Comparison of ENCODE assay signal across 8 cellular contexts in genomic region chr10:104028146-104028545, GRCh38.
DNase-seq lines count a peak whose midpoint lies in the region; ATAC-seq, FAIRE-seq and TF ChIP-seq lines count a peak whose summit lies in the region.

No MANE protein-coding gene starts in this region.

- H3K4me3 ChIP-seq in GM12875 (ENCODE audit: low read depth, low read length): no peak overlapping the region

- H3K4me1 Mint-ChIP-seq in effector memory CD8-positive, alpha-beta T cell (ENCODE audit: low read depth in 2 of 2): no peaks in the 10 kb centered on the region

- TF ChIP-seq CTCF in 22Rv1 (IDR thresholded peaks at IDR 0.05): peak; percentile 29; the same call in 1 of the 2 replicates
- peak; percentile 25; the same call in 1 of the 2 replicates for TF ChIP-seq CTCF in GM12875 (IDR thresholded peaks at IDR 0.05; ENCODE audit: borderline replicate concordance, insufficient read depth, low read depth, low read length)

- H3K27me3 Mint-ChIP-seq in effector memory CD8-positive, alpha-beta T cell: no peaks in the 10 kb centered on the region

- H3K36me3 Mint-ChIP-seq in effector memory CD8-positive, alpha-beta T cell (ENCODE audit: insufficient read depth): peaks cover 52% of the 10 kb centered on the region

- no peak for ATAC-seq in effector memory CD8-positive, alpha-beta T cell (replicated peaks)
- ATAC-seq in GM18909 (IDR thresholded peaks at IDR 0.05; ENCODE audit: poor library complexity, unreplicated experiment): no peak
- ATAC-seq in GM21381 (IDR thresholded peaks at IDR 0.05; ENCODE audit: unreplicated experiment): no peak

- DNase-seq in amygdala (lab: John Stamatoyannopoulos, UW): peak in 30 of 56 donors; percentile 17 to 74 (median 41)
- no peak for DNase-seq in hepatic stellate cell (ENCODE audit: low spot score)
- DNase-seq in effector memory CD8-positive, alpha-beta T cell: no peak

- peak; percentile 27 for FAIRE-seq in islet of Langerhans (lab: Jason Lieb, UNC)

- no peaks in the 10 kb centered on the region for H3K9me3 Mint-ChIP-seq in effector memory CD8-positive, alpha-beta T cell

- no peak overlapping the region for H3K27ac Mint-ChIP-seq in effector memory CD8-positive, alpha-beta T cell

- no peak overlapping the region for H3K4me3 Mint-ChIP-seq in effector memory CD8-positive, alpha-beta T cell

- H3K27ac ChIP-seq in 22Rv1: no peak overlapping the region

Comparison
In these comparisons a context has a peak if more than half of its experiments do, and no peak if none do; other contexts are left out.
1. DNase-seq: peak in amygdala (30 of 56); none in hepatic stellate cell (single experiment) and effector memory CD8-positive, alpha-beta T cell (0 of 3).